In genomic region chr11:134226806-134227325, GRCh38 we compare ENCODE assay signal across 14 cellular contexts. TPM values are rescaled to one million over a fixed set of nuclear protein-coding genes. Genes with fewer than 3 reads are reported as not detected.
DNase-seq lines count a peak whose midpoint lies in the region; ATAC-seq, FAIRE-seq and TF ChIP-seq lines count a peak whose summit lies in the region.
"Had no signal": no experiment of that assay in that cellular context is flagged by ENCODE, and none has a peak within 500 bp of the region (broad histone marks: within the 10 kb centered on the region; RNA-seq: fewer than 3 reads in every experiment).

No MANE protein-coding gene starts in this region.

- ATAC-seq in naive thymus-derived CD4-positive, alpha-beta T cell, result no peak
- ATAC-seq in GM21528 (IDR thresholded peaks at IDR 0.05; ENCODE audit: low FRiP score, unreplicated experiment), result no peak
- ATAC-seq: stimulated activated naive B cell treated with anti-CD40 and anti-IgM and Interleukin-4, amounts not matched to agents 10 μg/mL and 1 μg/mL and 100 μg/mL, for 72 hours had no signal

- H3K4me1 Mint-ChIP-seq in naive thymus-derived CD4-positive, alpha-beta T cell, result peaks cover 59 to 86% (median 74%) of the 10 kb centered on the region in 7 donors

- peaks cover 0 to 4% (median 0%) of the 10 kb centered on the region in 5 donors for H3K27me3 Mint-ChIP-seq in naive thymus-derived CD4-positive, alpha-beta T cell

- TF ChIP-seq POLR2A in GM12891 (IDR thresholded peaks at IDR 0.05; ENCODE audit: low read depth, low read length), result no peak

- no peak for DNase-seq in BE2C
- DNase-seq in HFF-Myc (ENCODE audit: extremely low read depth, low read depth), result no peak
- DNase-seq in amniotic epithelial cell (ENCODE audit: low read depth), result peak; percentile 80
- no peak for DNase-seq in naive thymus-derived CD4-positive, alpha-beta T cell
- DNase-seq in small intestine, result no peak
- DNase-seq in Ammon's horn (ENCODE audit: low spot score), result no peak
- no peak for DNase-seq in GM12891 (ENCODE audit: insufficient read length, low spot score)
- DNase-seq: amygdala; NCI-H2081 treated with DMSO at 0.1 percent for 48 hours; stimulated activated CD4-positive, alpha-beta T cell treated with anti-CD3 and anti-CD28 coated beads, Interleukin-15, amount 100 ng/mL, for 24 hours; stimulated activated naive B cell treated with anti-CD40 and anti-IgM and Interleukin-4, amounts not matched to agents 10 μg/mL and 1 μg/mL and 100 μg/mL, for 72 hours had no signal

- CTCF ChIA-PET in naive thymus-derived CD4-positive, alpha-beta T cell (lab: Charles Lee), result no interaction called here

- no peak for FAIRE-seq in small intestine (lab: Jason Lieb, UNC)
- FAIRE-seq in GM12891 (lab: Jason Lieb, UNC), result no peak
- FAIRE-seq: RCC 7860 had no signal

- H3K9me3 ChIP-seq in BE2C (no peaks in the 10 kb centered on the region), small intestine (ENCODE audit: control insufficient read depth, low read depth) (no peaks in the 10 kb centered on the region)
- H3K9me3 ChIP-seq in naive thymus-derived CD4-positive, alpha-beta T cell (ENCODE audit: control insufficient read depth in 2 of 3, low read length in 3 of 3), result no peaks in the 10 kb centered on the region

- POLR2A ChIA-PET in naive thymus-derived CD4-positive, alpha-beta T cell (lab: Charles Lee), result interaction anchor here (1.0 to 7.4 kb wide), 3 partner anchors 16 to 35 kb away, joined by 3 to 111 read pairs (median 6); partner anchors contain the start of genes ACAD8 and THYN1

- H3K4me3 ChIP-seq in BE2C (ENCODE audit: low read depth, low read length), result peak overlapping the region; percentile 90
- peak overlapping the region; percentile 90 for H3K4me3 ChIP-seq in HFF-Myc (replicated peaks; ENCODE audit: low read depth, low read length)
- H3K4me3 ChIP-seq in naive thymus-derived CD4-positive, alpha-beta T cell (ENCODE audit: low read length), result peak overlapping the region; percentile 94
- no peak overlapping the region for H3K4me3 ChIP-seq in small intestine (ENCODE audit: low read depth in 1 of 2, low read length in 2 of 2)

- H3K36me3 ChIP-seq in BE2C, result no peaks in the 10 kb centered on the region; the same call in 1 of the 2 replicates
- H3K36me3 ChIP-seq in naive thymus-derived CD4-positive, alpha-beta T cell (ENCODE audit: control insufficient read depth in 2 of 3, insufficient read depth in 3 of 3, low read length in 3 of 3), result peaks cover 0 to 4% (median 0%) of the 10 kb centered on the region in 3 experiments
- H3K36me3 ChIP-seq in small intestine (ENCODE audit: control insufficient read depth in 2 of 2, insufficient read depth in 2 of 2, low read length in 2 of 2), result peaks cover 0 to 2% of the 10 kb centered on the region in 2 donors

- H3K27ac ChIP-seq in naive thymus-derived CD4-positive, alpha-beta T cell (ENCODE audit: low read depth, low read length), result no peak overlapping the region
- no peak overlapping the region for H3K27ac ChIP-seq in small intestine (ENCODE audit: low read depth in 1 of 2, low read length in 1 of 2)
- H3K27ac ChIP-seq: epithelial cell of prostate had no signal

- peaks cover 21% of the 10 kb centered on the region for H3K4me1 ChIP-seq in BE2C
- peaks cover 61 to 63% of the 10 kb centered on the region in 2 donors for H3K4me1 ChIP-seq in naive thymus-derived CD4-positive, alpha-beta T cell (ENCODE audit: control insufficient read depth in 2 of 2, insufficient read depth in 2 of 2, low read length in 2 of 2)
- H3K4me1 ChIP-seq in small intestine (ENCODE audit: control insufficient read depth in 2 of 2, insufficient read depth in 1 of 2, low read depth in 1 of 2, low read length in 1 of 2), result peaks cover 6 to 16% of the 10 kb centered on the region in 2 donors

- peaks cover 0 to 5% (median 0%) of the 10 kb centered on the region in 11 donors for H3K9me3 Mint-ChIP-seq in naive thymus-derived CD4-positive, alpha-beta T cell
- H3K9me3 Mint-ChIP-seq: stimulated activated naive B cell treated with anti-CD40 and anti-IgM and Interleukin-4, amounts not matched to agents 10 μg/mL and 1 μg/mL and 100 μg/mL, for 72 hours had no signal

- peak overlapping the region in 3 of 9 donors; percentile 33 to 91 (median 66) for H3K27ac Mint-ChIP-seq in naive thymus-derived CD4-positive, alpha-beta T cell
- H3K27ac Mint-ChIP-seq: stimulated activated naive B cell treated with anti-CD40 and anti-IgM and Interleukin-4, amounts not matched to agents 10 μg/mL and 1 μg/mL and 100 μg/mL, for 72 hours had no signal

- WGBS in small intestine, 3 donors, result 81 to 89% (median 86%) methylated on average over 5 of the region's 5 CpGs

- no peak for TF ChIP-seq CTCF in BE2C (IDR thresholded peaks at IDR 0.05; ENCODE audit: low read depth, low read length)
- no peak for TF ChIP-seq CTCF in HFF-Myc (IDR thresholded peaks at IDR 0.05; ENCODE audit: low read depth, low read length, missing control alignments)

- H3K4me3 Mint-ChIP-seq in naive thymus-derived CD4-positive, alpha-beta T cell, result peak overlapping the region; percentile 79 to 98 (median 94)
- H3K4me3 Mint-ChIP-seq: stimulated activated naive B cell treated with anti-CD40 and anti-IgM and Interleukin-4, amounts not matched to agents 10 μg/mL and 1 μg/mL and 100 μg/mL, for 72 hours had no signal

- H3K27me3 ChIP-seq in BE2C (no peaks in the 10 kb centered on the region), small intestine (ENCODE audit: control insufficient read depth in 2 of 2, insufficient read depth in 2 of 2, low read length in 2 of 2) (no peaks in the 10 kb centered on the region)
- no peaks in the 10 kb centered on the region for H3K27me3 ChIP-seq in naive thymus-derived CD4-positive, alpha-beta T cell (ENCODE audit: control insufficient read depth in 2 of 2, insufficient read depth in 2 of 2, low read length in 2 of 2)

- intact Hi-C loops in naive thymus-derived CD4-positive, alpha-beta T cell (cut with micrococcal nuclease), result loop anchor here (5.0 to 10.0 kb wide), 3 partner anchors 162 to 300 kb away; partner anchors contain the start of gene JAM3 (in 1 of the 2)

- H3K36me3 Mint-ChIP-seq in naive thymus-derived CD4-positive, alpha-beta T cell, result peaks cover 0 to 27% (median 0%) of the 10 kb centered on the region in 5 donors

TF ChIP-seq in GM12891, 5 proteins besides CTCF, POLR2A, EP300 and RAD21:
- TF ChIP-seq TAF1 (IDR thresholded peaks at IDR 0.05; ENCODE audit: low read depth, low read length), result no peak

RNA-seq across cellular contexts. Expression of gene VPS26B, which starts 2.4 kb away (rescaled TPM):
- polyA plus RNA-seq in BE2C (2012; ENCODE audit: insufficient read depth, insufficient read length, low read depth), result 99.7 TPM
- total RNA-seq in naive thymus-derived CD4-positive, alpha-beta T cell, result 10 to 100 TPM; 50.9 to 69.2 (median 61.8) TPM
- polyA plus RNA-seq in naive thymus-derived CD4-positive, alpha-beta T cell, result 10 to 100 TPM; 42.6 to 59.1 TPM
- polyA plus RNA-seq in small intestine, result 10 to 100 TPM; 26.3 to 38.9 (median 33.0) TPM
- polyA plus RNA-seq in GM12891 (2012; ENCODE audit: low read depth, missing spikeins), result 10.6 TPM

RNA-seq across cellular contexts. Expression of gene NCAPD3, which starts 3.1 kb away (rescaled TPM):
- polyA plus RNA-seq in BE2C (2012; ENCODE audit: insufficient read depth, insufficient read length, low read depth), result 75.8 TPM
- 10 to 100 TPM; 31.5 to 90.9 (median 40.3) TPM for total RNA-seq in naive thymus-derived CD4-positive, alpha-beta T cell
- 10 to 100 TPM; 16.3 to 18.7 TPM for polyA plus RNA-seq in naive thymus-derived CD4-positive, alpha-beta T cell
- polyA plus RNA-seq in small intestine, result 10 to 100 TPM in 1 of 3 donors, 1 to 10 TPM in 2; 3.4 to 11.8 (median 4.1) TPM
- 26.3 TPM for polyA plus RNA-seq in GM12891 (2012; ENCODE audit: low read depth, missing spikeins)

RNA-seq across cellular contexts. Expression of gene THYN1, which starts 26.3 kb away (rescaled TPM):
- 38.9 TPM for polyA plus RNA-seq in BE2C (2012; ENCODE audit: insufficient read depth, insufficient read length, low read depth)
- 10 to 100 TPM; 34.4 to 67.7 (median 62.5) TPM for total RNA-seq in naive thymus-derived CD4-positive, alpha-beta T cell
- polyA plus RNA-seq in naive thymus-derived CD4-positive, alpha-beta T cell, result 100 to 1,000 TPM; 153 to 166 TPM
- 10 to 100 TPM; 39.2 to 50.5 (median 45.4) TPM for polyA plus RNA-seq in small intestine
- 59.9 TPM for polyA plus RNA-seq in GM12891 (2012; ENCODE audit: low read depth, missing spikeins)

RNA-seq across cellular contexts. Expression of gene ACAD8, which starts 26.5 kb away (rescaled TPM):
- polyA plus RNA-seq in BE2C (2012; ENCODE audit: insufficient read depth, insufficient read length, low read depth), result 34.0 TPM
- 10 to 100 TPM; 18.5 to 40.2 (median 26.1) TPM for total RNA-seq in naive thymus-derived CD4-positive, alpha-beta T cell
- polyA plus RNA-seq in naive thymus-derived CD4-positive, alpha-beta T cell, result 10 to 100 TPM; 21.1 to 23.8 TPM
- 10 to 100 TPM; 18.0 to 29.3 (median 20.0) TPM for polyA plus RNA-seq in small intestine
- 13.4 TPM for polyA plus RNA-seq in GM12891 (2012; ENCODE audit: low read depth, missing spikeins)

RNA-seq across cellular contexts. Expression of gene GLB1L3, which starts 49.3 kb away (rescaled TPM):
- polyA plus RNA-seq in BE2C (2012; ENCODE audit: insufficient read depth, insufficient read length, low read depth), result not detected
- total RNA-seq in naive thymus-derived CD4-positive, alpha-beta T cell, result 10 to 100 TPM in 1 of 5 experiments, 1 to 10 TPM in 4; 1.0 to 11.4 (median 2.5) TPM
- 1 to 10 TPM; 2.4 to 2.8 TPM for polyA plus RNA-seq in naive thymus-derived CD4-positive, alpha-beta T cell
- polyA plus RNA-seq in small intestine, result under 1 TPM in 1 of 3 donors, not detected in 2; 0.04 TPM
- 0.21 TPM for polyA plus RNA-seq in GM12891 (2012; ENCODE audit: low read depth, missing spikeins)

Comparison
In these comparisons a context has a peak if more than half of its experiments do, and no peak if none do; other contexts are left out.
1. H3K4me3 ChIP-seq: peak in BE2C (single experiment), HFF-Myc (single experiment) and naive thymus-derived CD4-positive, alpha-beta T cell (single experiment); none in small intestine (0 of 2).